31 cellular contexts compared by ENCODE assay signal in genomic region chr2:236044191-236044590, GRCh38.
"Had no signal": no experiment of that assay in that cellular context is flagged by ENCODE, and none has a peak within 500 bp of the region (broad histone marks: within the 10 kb centered on the region; RNA-seq: fewer than 3 reads in every experiment).

No MANE protein-coding gene starts in this region.

- FAIRE-seq: frontal cortex had no signal

- H3K27ac ChIP-seq: adrenal gland, body of pancreas, colonic mucosa, WERI-Rb-1 had no signal

- H3K9me3 ChIP-seq: adrenal gland, body of pancreas, colonic mucosa had no signal

- H3K4me1 ChIP-seq: adrenal gland, colonic mucosa had no signal

- H3K27me3 Mint-ChIP-seq: activated B cell treated with CpG ODN at 0.5 μM for 24 hours had no signal

- H3K27me3 ChIP-seq: adrenal gland, body of pancreas, colonic mucosa had no signal

- ATAC-seq: activated CD4-positive, CD25-positive, alpha-beta regulatory T cell treated with anti-CD3 and anti-CD28 coated beads, Interleukin-2, amount 50 U/mL, for 24 hours; activated CD8-positive, alpha-beta T cell treated with anti-CD3 and anti-CD28 coated beads for 36 hours; activated naive CD8-positive, alpha-beta T cell treated with anti-CD3 and anti-CD28 coated beads, Interleukin-2, amount 50 U/mL, for 24 hours; activated T-cell treated with anti-CD3 and anti-CD28 coated beads, Interleukin-2, amount 50 U/mL, for 4 hours; body of pancreas; esophagus mucosa; T-helper 17 cell had no signal

- H3K4me1 Mint-ChIP-seq: activated B cell treated with CpG ODN at 0.5 μM for 24 hours; activated naive CD4-positive, alpha-beta T cell treated with anti-CD3 and anti-CD28 coated beads, Interleukin-2, amount 50 U/mL, for 24 hours; activated naive CD8-positive, alpha-beta T cell treated with anti-CD3 and anti-CD28 coated beads for 36 hours; activated naive CD8-positive, alpha-beta T cell treated with anti-CD3 and anti-CD28 coated beads, Interleukin-2, amount 50 U/mL, for 24 hours had no signal

- DNase-seq: activated B cell treated with CpG ODN at 0.5 μM for 24 hours; activated CD4-positive, alpha-beta T cell treated with anti-CD3 and anti-CD28 coated beads for 48 hours; activated CD4-positive, alpha-beta T cell treated with anti-CD3 and anti-CD28 coated beads, Interleukin-2, amount 50 U/mL, for 1 hour; activated CD4-positive, alpha-beta T cell treated with anti-CD3 and anti-CD28 coated beads, Interleukin-2, amount 50 U/mL, for 48 hours; activated CD8-positive, alpha-beta memory T cell treated with anti-CD3 and anti-CD28 coated beads for 24 hours; activated CD8-positive, alpha-beta T cell treated with anti-CD3 and anti-CD28 coated beads for 36 hours; activated effector memory CD4-positive, alpha-beta T cell treated with anti-CD3 and anti-CD28 coated beads, Interleukin-2, amount 50 U/mL, for 16 hours; activated naive CD4-positive, alpha-beta T cell treated with anti-CD3 and anti-CD28 coated beads for 36 hours; activated naive CD8-positive, alpha-beta T cell treated with anti-CD3 and anti-CD28 coated beads for 36 hours; activated naive CD8-positive, alpha-beta T cell treated with anti-CD3 and anti-CD28 coated beads, Interleukin-2, amount 50 U/mL, for 24 hours; activated T-cell treated with anti-CD3 and anti-CD28 coated beads, Interleukin-2, amount 50 U/mL, for 4 hours; adrenal gland; amygdala; aorta; body of pancreas; caudate nucleus; cerebellar nuclear complex; colonic mucosa; effector memory CD4-positive, alpha-beta T cell; endodermal cell; foreskin fibroblast; T-helper 1 cell; T-helper 17 cell; T1000; WERI-Rb-1 had no signal

- H3K36me3 Mint-ChIP-seq: activated naive CD4-positive, alpha-beta T cell treated with anti-CD3 and anti-CD28 coated beads, Interleukin-2, amount 50 U/mL, for 24 hours; activated naive CD8-positive, alpha-beta T cell treated with anti-CD3 and anti-CD28 coated beads for 36 hours had no signal

- H3K4me3 Mint-ChIP-seq: activated B cell treated with CpG ODN at 0.5 μM for 24 hours; activated CD8-positive, alpha-beta T cell treated with anti-CD3 and anti-CD28 coated beads for 36 hours; activated naive CD4-positive, alpha-beta T cell treated with anti-CD3 and anti-CD28 coated beads for 36 hours; activated naive CD4-positive, alpha-beta T cell treated with anti-CD3 and anti-CD28 coated beads, Interleukin-2, amount 50 U/mL, for 24 hours; activated naive CD8-positive, alpha-beta T cell treated with anti-CD3 and anti-CD28 coated beads for 36 hours; activated naive CD8-positive, alpha-beta T cell treated with anti-CD3 and anti-CD28 coated beads, Interleukin-2, amount 50 U/mL, for 24 hours; activated T-cell treated with anti-CD3 and anti-CD28 coated beads, Interleukin-2, amount 50 U/mL, for 4 hours; endodermal cell; T-helper 17 cell; T-helper 2 cell treated with Interferon-gamma antibody and Interleukin-4, amounts not matched to agents 5 μg/mL and 100 μg/mL, for 36 hours had no signal

- H3K9me3 Mint-ChIP-seq: activated B cell treated with CpG ODN at 0.5 μM for 24 hours; activated CD8-positive, alpha-beta T cell treated with anti-CD3 and anti-CD28 coated beads for 36 hours; activated naive CD4-positive, alpha-beta T cell treated with anti-CD3 and anti-CD28 coated beads for 36 hours; activated naive CD4-positive, alpha-beta T cell treated with anti-CD3 and anti-CD28 coated beads, Interleukin-2, amount 50 U/mL, for 24 hours; activated naive CD8-positive, alpha-beta T cell treated with anti-CD3 and anti-CD28 coated beads for 36 hours; activated naive CD8-positive, alpha-beta T cell treated with anti-CD3 and anti-CD28 coated beads, Interleukin-2, amount 50 U/mL, for 24 hours; activated T-cell treated with anti-CD3 and anti-CD28 coated beads, Interleukin-2, amount 50 U/mL, for 4 hours; activated T-helper 2 cell treated with anti-CD3 and anti-CD28 coated beads, Interferon-gamma antibody, Interleukin-2, Interleukin-4, amounts not matched to agents 10 μg/mL and 5 μg/mL and 100 μg/mL, durations not matched to agents 14 hours and 24 hours and 36 hours; endodermal cell; T-helper 2 cell treated with Interferon-gamma antibody and Interleukin-4, amounts not matched to agents 5 μg/mL and 100 μg/mL, for 36 hours had no signal

- H3K36me3 ChIP-seq: adrenal gland, colonic mucosa had no signal

- H3K27ac Mint-ChIP-seq: activated B cell treated with CpG ODN at 0.5 μM for 24 hours; activated CD8-positive, alpha-beta T cell treated with anti-CD3 and anti-CD28 coated beads for 36 hours; activated naive CD4-positive, alpha-beta T cell treated with anti-CD3 and anti-CD28 coated beads for 36 hours; activated naive CD4-positive, alpha-beta T cell treated with anti-CD3 and anti-CD28 coated beads, Interleukin-2, amount 50 U/mL, for 24 hours; activated naive CD8-positive, alpha-beta T cell treated with anti-CD3 and anti-CD28 coated beads for 36 hours; activated naive CD8-positive, alpha-beta T cell treated with anti-CD3 and anti-CD28 coated beads, Interleukin-2, amount 50 U/mL, for 24 hours; activated T-helper 2 cell treated with anti-CD3 and anti-CD28 coated beads, Interferon-gamma antibody, Interleukin-2, Interleukin-4, amounts not matched to agents 10 μg/mL and 5 μg/mL and 100 μg/mL, durations not matched to agents 14 hours and 24 hours and 36 hours; endodermal cell; T-helper 17 cell; T-helper 2 cell treated with Interferon-gamma antibody and Interleukin-4, amounts not matched to agents 5 μg/mL and 100 μg/mL, for 36 hours had no signal

- H3K4me3 ChIP-seq: adrenal gland, body of pancreas, colonic mucosa had no signal
